ENCODE assay signal across 37 cellular contexts in the genomic region with DNA sequence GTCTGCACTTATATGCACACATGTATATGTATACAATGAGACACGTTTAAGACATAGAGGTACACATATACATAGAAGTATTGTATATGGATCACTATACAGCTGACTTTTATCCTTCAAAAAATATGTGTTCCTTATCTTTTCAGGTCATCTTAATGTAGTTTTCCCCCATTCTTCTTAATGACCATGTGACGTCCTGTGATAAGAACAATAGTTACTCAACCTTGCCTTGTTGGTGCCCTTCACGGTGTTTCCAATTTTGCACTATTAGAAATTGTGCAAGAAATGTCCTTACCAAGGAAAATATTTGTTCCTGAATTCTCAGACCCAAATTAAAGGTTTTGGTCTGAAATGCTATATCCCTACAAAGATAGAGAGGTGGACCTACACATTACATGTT. TPM values are rescaled to one million over a fixed set of nuclear protein-coding genes. Genes with fewer than 3 reads are reported as not detected.
"Had no signal": no experiment of that assay in that cellular context is flagged by ENCODE, and none has a peak within 500 bp of the region (broad histone marks: within the 10 kb centered on the region; RNA-seq: fewer than 3 reads in every experiment).

No MANE protein-coding gene starts in this region.

- ATAC-seq: activated CD8-positive, alpha-beta memory T cell treated with anti-CD3 and anti-CD28 coated beads, Interleukin-2, amount 10 ng/mL, durations not matched to agents 7 days and 5 days; activated CD8-positive, alpha-beta T cell treated with anti-CD3 and anti-CD28 coated beads, Interleukin-2, amount 10 ng/mL, durations not matched to agents 7 days and 5 days; activated naive CD4-positive, alpha-beta T cell treated with anti-CD3 and anti-CD28 coated beads, Interleukin-2, amount 50 U/mL, for 72 hours had no signal

- H3K4me3 Mint-ChIP-seq: activated B cell treated with CpG ODN at 0.5 μM for 24 hours; activated CD4-positive, alpha-beta memory T cell treated with anti-CD3 and anti-CD28 coated beads for 36 hours; activated CD4-positive, alpha-beta T cell treated with anti-CD3 and anti-CD28 coated beads, Interleukin-2, amount 10 ng/mL, durations not matched to agents 24 days and 14 days; activated CD8-positive, alpha-beta memory T cell treated with anti-CD3 and anti-CD28 coated beads, Interleukin-2, amount 10 ng/mL, durations not matched to agents 7 days and 5 days; activated CD8-positive, alpha-beta T cell treated with anti-CD3 and anti-CD28 coated beads, Interleukin-2, amount 10 ng/mL, durations not matched to agents 7 days and 5 days; activated naive CD4-positive, alpha-beta T cell treated with anti-CD3 and anti-CD28 coated beads for 36 hours; activated naive CD8-positive, alpha-beta T cell treated with anti-CD3 and anti-CD28 coated beads for 36 hours; activated T-cell treated with anti-CD3 and anti-CD28 coated beads, Interleukin-2, amount 50 U/mL, for 24 hours; brain; central memory CD8-positive, alpha-beta T cell; T-helper 1 cell treated with Interleukin-12 subunit alpha and Interleukin-12 subunit beta and Interleukin-4 antibody, amounts not matched to agents 30 μg/mL and 1 μg/mL, for 36 hours; T-helper 2 cell treated with Interferon-gamma antibody and Interleukin-4, amounts not matched to agents 5 μg/mL and 100 μg/mL, for 36 hours had no signal

- FAIRE-seq: bronchial epithelial cell, TTC549 had no signal

- DNase-seq: activated B cell treated with CpG ODN at 0.5 μM for 24 hours; activated CD4-positive, alpha-beta memory T cell treated with anti-CD3 and anti-CD28 coated beads for 36 hours; activated CD4-positive, alpha-beta T cell treated with anti-CD3 and anti-CD28 coated beads for 4 hours; activated CD4-positive, alpha-beta T cell treated with anti-CD3 and anti-CD28 coated beads, Interleukin-2, amount 10 ng/mL, durations not matched to agents 24 days and 14 days; activated CD4-positive, alpha-beta T cell treated with anti-CD3 and anti-CD28 coated beads, Interleukin-2, amount 50 U/mL, for 1 hour; activated CD4-positive, alpha-beta T cell treated with anti-CD3 and anti-CD28 coated beads, Interleukin-2, amount 50 U/mL, for 4 hours; activated CD4-positive, CD25-positive, alpha-beta regulatory T cell treated with anti-CD3 and anti-CD28 coated beads, Interleukin-2, amount 50 U/mL, for 72 hours; activated CD8-positive, alpha-beta memory T cell treated with anti-CD3 and anti-CD28 coated beads for 24 hours; activated CD8-positive, alpha-beta memory T cell treated with anti-CD3 and anti-CD28 coated beads, Interleukin-2, amount 10 ng/mL, durations not matched to agents 7 days and 5 days; activated CD8-positive, alpha-beta memory T cell treated with anti-CD3 and anti-CD28 coated beads, Interleukin-2, amount 50 U/mL, for 48 hours; activated CD8-positive, alpha-beta T cell treated with anti-CD3 and anti-CD28 coated beads, Interleukin-2, amount 10 ng/mL, durations not matched to agents 7 days and 5 days; activated effector memory CD4-positive, alpha-beta T cell treated with anti-CD3 and anti-CD28 coated beads, Interleukin-2, amount 50 U/mL, for 16 hours; activated gamma-delta T cell treated with Interleukin-2 at 50 U/mL for 16 hours; activated naive CD4-positive, alpha-beta T cell; activated naive CD4-positive, alpha-beta T cell treated with anti-CD3 and anti-CD28 coated beads for 36 hours; activated naive CD4-positive, alpha-beta T cell treated with anti-CD3 and anti-CD28 coated beads, Interleukin-2, amount 50 U/mL, for 16 hours; activated naive CD8-positive, alpha-beta T cell treated with anti-CD3 and anti-CD28 coated beads for 36 hours; activated T-cell treated with anti-CD3 and anti-CD28 coated beads, Interleukin-2, amount 50 U/mL, for 24 hours; activated T-cell treated with anti-CD3 and anti-CD28 coated beads, Interleukin-2, amount 50 U/mL, for 48 hours; adrenal gland; amniotic stem cell; aorta; caudate nucleus; cerebellar nuclear complex; T-helper 1 cell; T-helper 2 cell; T-helper 9 cell had no signal

- H3K27ac Mint-ChIP-seq: activated B cell treated with CpG ODN at 0.5 μM for 24 hours; activated CD4-positive, alpha-beta memory T cell treated with anti-CD3 and anti-CD28 coated beads for 36 hours; activated CD4-positive, alpha-beta T cell treated with anti-CD3 and anti-CD28 coated beads, Interleukin-2, amount 10 ng/mL, durations not matched to agents 24 days and 14 days; activated CD8-positive, alpha-beta memory T cell treated with anti-CD3 and anti-CD28 coated beads, Interleukin-2, amount 10 ng/mL, durations not matched to agents 7 days and 5 days; activated CD8-positive, alpha-beta T cell treated with anti-CD3 and anti-CD28 coated beads, Interleukin-2, amount 10 ng/mL, durations not matched to agents 7 days and 5 days; activated naive CD4-positive, alpha-beta T cell treated with anti-CD3 and anti-CD28 coated beads for 36 hours; activated naive CD4-positive, alpha-beta T cell treated with anti-CD3 and anti-CD28 coated beads, Interleukin-2, amount 50 U/mL, for 72 hours; activated naive CD8-positive, alpha-beta T cell treated with anti-CD3 and anti-CD28 coated beads for 36 hours; activated T-cell treated with anti-CD3 and anti-CD28 coated beads, Interleukin-2, amount 50 U/mL, for 24 hours; brain; T-helper 1 cell treated with Interleukin-12 subunit alpha and Interleukin-12 subunit beta and Interleukin-4 antibody, amounts not matched to agents 30 μg/mL and 1 μg/mL, for 36 hours; T-helper 2 cell treated with Interferon-gamma antibody and Interleukin-4, amounts not matched to agents 5 μg/mL and 100 μg/mL, for 36 hours had no signal

- H3K27ac ChIP-seq: adrenal gland, cardiac muscle cell, VCaP had no signal

- H3K9me3 ChIP-seq: adrenal gland had no signal

- H3K36me3 Mint-ChIP-seq: activated CD4-positive, alpha-beta memory T cell treated with anti-CD3 and anti-CD28 coated beads for 36 hours; activated CD8-positive, alpha-beta memory T cell treated with anti-CD3 and anti-CD28 coated beads, Interleukin-2, amount 10 ng/mL, durations not matched to agents 7 days and 5 days; activated naive CD4-positive, alpha-beta T cell treated with anti-CD3 and anti-CD28 coated beads, Interleukin-2, amount 50 U/mL, for 72 hours; activated naive CD8-positive, alpha-beta T cell treated with anti-CD3 and anti-CD28 coated beads for 36 hours; brain had no signal

- H3K9me3 Mint-ChIP-seq: activated B cell treated with CpG ODN at 0.5 μM for 24 hours; activated CD4-positive, alpha-beta memory T cell treated with anti-CD3 and anti-CD28 coated beads for 36 hours; activated CD4-positive, alpha-beta T cell treated with anti-CD3 and anti-CD28 coated beads, Interleukin-2, amount 10 ng/mL, durations not matched to agents 24 days and 14 days; activated naive CD4-positive, alpha-beta T cell treated with anti-CD3 and anti-CD28 coated beads for 36 hours; activated naive CD4-positive, alpha-beta T cell treated with anti-CD3 and anti-CD28 coated beads, Interleukin-2, amount 50 U/mL, for 72 hours; activated naive CD8-positive, alpha-beta T cell treated with anti-CD3 and anti-CD28 coated beads for 36 hours; activated T-cell treated with anti-CD3 and anti-CD28 coated beads, Interleukin-2, amount 50 U/mL, for 24 hours; brain; central memory CD8-positive, alpha-beta T cell; T-helper 1 cell treated with Interleukin-12 subunit alpha and Interleukin-12 subunit beta and Interleukin-4 antibody, amounts not matched to agents 30 μg/mL and 1 μg/mL, for 36 hours; T-helper 2 cell treated with Interferon-gamma antibody and Interleukin-4, amounts not matched to agents 5 μg/mL and 100 μg/mL, for 36 hours had no signal

- H3K36me3 ChIP-seq: adrenal gland, cardiac muscle cell had no signal

- H3K27me3 ChIP-seq: adrenal gland, cardiac muscle cell had no signal

- H3K4me3 ChIP-seq: adrenal gland, cardiac muscle cell had no signal

- H3K27me3 Mint-ChIP-seq: activated CD4-positive, alpha-beta memory T cell treated with anti-CD3 and anti-CD28 coated beads for 36 hours; activated CD4-positive, alpha-beta T cell treated with anti-CD3 and anti-CD28 coated beads, Interleukin-2, amount 10 ng/mL, durations not matched to agents 24 days and 14 days; activated CD8-positive, alpha-beta memory T cell treated with anti-CD3 and anti-CD28 coated beads, Interleukin-2, amount 10 ng/mL, durations not matched to agents 7 days and 5 days; activated naive CD8-positive, alpha-beta T cell treated with anti-CD3 and anti-CD28 coated beads for 36 hours; activated T-cell treated with anti-CD3 and anti-CD28 coated beads, Interleukin-2, amount 50 U/mL, for 24 hours; central memory CD8-positive, alpha-beta T cell had no signal

- H3K4me1 ChIP-seq: adrenal gland had no signal

- H3K4me1 Mint-ChIP-seq: activated B cell treated with CpG ODN at 0.5 μM for 24 hours; activated CD4-positive, alpha-beta T cell treated with anti-CD3 and anti-CD28 coated beads, Interleukin-2, amount 10 ng/mL, durations not matched to agents 24 days and 14 days; activated CD8-positive, alpha-beta memory T cell treated with anti-CD3 and anti-CD28 coated beads, Interleukin-2, amount 10 ng/mL, durations not matched to agents 7 days and 5 days; activated naive CD8-positive, alpha-beta T cell treated with anti-CD3 and anti-CD28 coated beads for 36 hours; brain; central memory CD8-positive, alpha-beta T cell had no signal

RNA-seq across cellular contexts. Expression of a gene that starts 1.0 kb away (rescaled TPM):
- total RNA-seq: activated CD4-positive, alpha-beta memory T cell treated with anti-CD3 and anti-CD28 coated beads for 36 hours; activated CD4-positive, alpha-beta T cell treated with anti-CD3 and anti-CD28 coated beads, Interleukin-2, amount 10 ng/mL, durations not matched to agents 24 days and 14 days; activated CD8-positive, alpha-beta memory T cell treated with anti-CD3 and anti-CD28 coated beads, Interleukin-2, amount 10 ng/mL, durations not matched to agents 7 days and 5 days; activated CD8-positive, alpha-beta T cell treated with anti-CD3 and anti-CD28 coated beads, Interleukin-2, amount 10 ng/mL, durations not matched to agents 7 days and 5 days; activated naive CD4-positive, alpha-beta T cell treated with anti-CD3 and anti-CD28 coated beads for 36 hours; activated naive CD4-positive, alpha-beta T cell treated with anti-CD3 and anti-CD28 coated beads, Interleukin-2, amount 50 U/mL, for 72 hours; activated naive CD8-positive, alpha-beta T cell treated with anti-CD3 and anti-CD28 coated beads for 36 hours; cardiac muscle cell; chondrocyte had no signal
- polyA plus RNA-seq: aorta, cardiac muscle cell had no signal

RNA-seq across cellular contexts. Expression of a gene that starts 7.2 kb away (rescaled TPM):
- total RNA-seq: activated B cell treated with CpG ODN at 0.5 μM for 24 hours; activated CD4-positive, alpha-beta memory T cell treated with anti-CD3 and anti-CD28 coated beads for 36 hours; activated CD4-positive, alpha-beta T cell treated with anti-CD3 and anti-CD28 coated beads, Interleukin-2, amount 10 ng/mL, durations not matched to agents 24 days and 14 days; activated CD8-positive, alpha-beta memory T cell treated with anti-CD3 and anti-CD28 coated beads, Interleukin-2, amount 10 ng/mL, durations not matched to agents 7 days and 5 days; activated CD8-positive, alpha-beta T cell treated with anti-CD3 and anti-CD28 coated beads, Interleukin-2, amount 10 ng/mL, durations not matched to agents 7 days and 5 days; activated naive CD4-positive, alpha-beta T cell treated with anti-CD3 and anti-CD28 coated beads for 36 hours; activated naive CD4-positive, alpha-beta T cell treated with anti-CD3 and anti-CD28 coated beads, Interleukin-2, amount 50 U/mL, for 72 hours; activated naive CD8-positive, alpha-beta T cell treated with anti-CD3 and anti-CD28 coated beads for 36 hours; bronchial epithelial cell; cardiac muscle cell had no signal
- polyA plus RNA-seq: aorta, cardiac muscle cell had no signal

RNA-seq across cellular contexts. Expression of a gene that starts 9.4 kb away (rescaled TPM):
- total RNA-seq: activated B cell treated with CpG ODN at 0.5 μM for 24 hours; activated CD4-positive, alpha-beta memory T cell treated with anti-CD3 and anti-CD28 coated beads for 36 hours; activated CD4-positive, alpha-beta T cell treated with anti-CD3 and anti-CD28 coated beads, Interleukin-2, amount 10 ng/mL, durations not matched to agents 24 days and 14 days; activated CD8-positive, alpha-beta memory T cell treated with anti-CD3 and anti-CD28 coated beads, Interleukin-2, amount 10 ng/mL, durations not matched to agents 7 days and 5 days; activated CD8-positive, alpha-beta T cell treated with anti-CD3 and anti-CD28 coated beads, Interleukin-2, amount 10 ng/mL, durations not matched to agents 7 days and 5 days; activated naive CD4-positive, alpha-beta T cell treated with anti-CD3 and anti-CD28 coated beads for 36 hours; activated naive CD4-positive, alpha-beta T cell treated with anti-CD3 and anti-CD28 coated beads, Interleukin-2, amount 50 U/mL, for 72 hours; activated naive CD8-positive, alpha-beta T cell treated with anti-CD3 and anti-CD28 coated beads for 36 hours; cardiac muscle cell; chondrocyte had no signal
- polyA plus RNA-seq: cardiac muscle cell had no signal

RNA-seq across cellular contexts. Expression of a gene that starts 49.5 kb away (rescaled TPM):
- total RNA-seq: activated B cell treated with CpG ODN at 0.5 μM for 24 hours; activated CD4-positive, alpha-beta memory T cell treated with anti-CD3 and anti-CD28 coated beads for 36 hours; activated CD4-positive, alpha-beta T cell treated with anti-CD3 and anti-CD28 coated beads, Interleukin-2, amount 10 ng/mL, durations not matched to agents 24 days and 14 days; activated CD8-positive, alpha-beta memory T cell treated with anti-CD3 and anti-CD28 coated beads, Interleukin-2, amount 10 ng/mL, durations not matched to agents 7 days and 5 days; activated CD8-positive, alpha-beta T cell treated with anti-CD3 and anti-CD28 coated beads, Interleukin-2, amount 10 ng/mL, durations not matched to agents 7 days and 5 days; activated naive CD4-positive, alpha-beta T cell treated with anti-CD3 and anti-CD28 coated beads for 36 hours; activated naive CD4-positive, alpha-beta T cell treated with anti-CD3 and anti-CD28 coated beads, Interleukin-2, amount 50 U/mL, for 72 hours; activated naive CD8-positive, alpha-beta T cell treated with anti-CD3 and anti-CD28 coated beads for 36 hours; cardiac muscle cell had no signal
